Comparison of ENCODE assay signal across 18 cellular contexts in the genomic region with DNA sequence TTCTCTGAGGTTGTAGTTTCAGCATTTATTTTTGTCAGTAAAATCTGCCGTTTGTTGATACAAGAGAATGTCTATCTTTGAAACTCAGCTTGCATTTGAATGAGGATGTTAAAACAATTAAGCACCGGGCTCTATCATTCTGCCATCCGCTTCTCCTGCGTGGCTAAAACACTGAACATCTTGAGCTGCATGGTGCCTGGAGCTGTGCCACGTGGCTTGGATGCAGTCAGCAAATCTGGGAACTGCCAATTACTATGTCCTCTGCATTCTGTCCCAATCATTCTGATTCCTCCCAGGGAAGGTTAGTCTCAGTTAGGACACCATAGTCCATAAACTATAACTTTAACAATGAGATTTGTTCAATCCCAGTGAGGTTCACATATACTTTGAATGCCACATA.
"Had no signal": no experiment of that assay in that cellular context is flagged by ENCODE, and none has a peak within 500 bp of the region (broad histone marks: within the 10 kb centered on the region; RNA-seq: fewer than 3 reads in every experiment).

No MANE protein-coding gene starts in this region.

- H3K9me3 ChIP-seq: mucosa of descending colon, psoas muscle, right lobe of liver, transverse colon had no signal

- H3K4me3 ChIP-seq: cardiac muscle cell, mucosa of descending colon, psoas muscle, right lobe of liver, transverse colon had no signal

- H3K36me3 ChIP-seq: cardiac muscle cell, right lobe of liver, transverse colon had no signal

- H3K27ac ChIP-seq: cardiac muscle cell, foreskin keratinocyte, psoas muscle, right lobe of liver, transverse colon had no signal

- H3K4me1 ChIP-seq: psoas muscle, right lobe of liver, transverse colon had no signal

- DNase-seq: activated CD4-positive, alpha-beta memory T cell treated with anti-CD3 and anti-CD28 coated beads for 36 hours; activated CD4-positive, alpha-beta T cell treated with anti-CD3 and anti-CD28 coated beads for 1 hour; activated gamma-delta T cell treated with Interleukin-2 at 50 U/mL for 16 hours; activated naive CD8-positive, alpha-beta T cell treated with anti-CD3 and anti-CD28 coated beads for 36 hours; activated T-cell treated with anti-CD3 and anti-CD28 coated beads, Interleukin-2, amount 50 U/mL, for 4 hours; effector memory CD8-positive, alpha-beta T cell; left colon; mucosa of descending colon; naive thymus-derived CD8-positive, alpha-beta T cell; nucleus accumbens; psoas muscle; right lobe of liver; stimulated activated CD4-positive, alpha-beta T cell treated with anti-CD3 and anti-CD28 coated beads, Interleukin-1b, Interleukin-23, amount 100 ng/mL, for 48 hours; stimulated activated naive CD4-positive, alpha-beta T cell; T1000; transverse colon had no signal

- ATAC-seq: activated T-cell treated with anti-CD3 and anti-CD28 coated beads, Interleukin-2, amount 50 U/mL, for 4 hours; effector memory CD8-positive, alpha-beta T cell; foreskin keratinocyte; left colon; mucosa of descending colon; naive thymus-derived CD8-positive, alpha-beta T cell; psoas muscle; right lobe of liver had no signal

- H3K27me3 ChIP-seq: cardiac muscle cell, foreskin keratinocyte, transverse colon had no signal
